In the genomic region with DNA sequence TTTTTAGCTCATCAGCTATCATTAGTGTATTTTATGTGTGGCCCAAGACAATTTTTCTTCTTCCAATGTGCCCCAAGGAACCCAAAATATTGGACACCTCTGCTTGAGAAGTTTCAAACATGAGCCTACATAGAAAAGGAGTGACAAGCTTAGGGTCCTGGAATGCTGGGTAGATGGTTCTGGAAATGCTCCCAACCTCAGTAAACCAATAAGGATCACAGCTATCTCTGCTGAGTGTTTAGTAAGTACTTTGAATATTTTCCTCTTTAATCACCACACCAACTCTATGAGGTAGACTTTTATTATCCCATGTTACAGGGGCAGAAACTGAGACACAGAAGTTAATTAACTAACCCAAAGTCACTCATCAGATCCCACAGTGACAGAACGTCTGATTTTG, we compare ENCODE assay signal across 28 cellular contexts.
"Had no signal": no experiment of that assay in that cellular context is flagged by ENCODE, and none has a peak within 500 bp of the region (broad histone marks: within the 10 kb centered on the region; RNA-seq: fewer than 3 reads in every experiment).

No MANE protein-coding gene starts in this region.

- H3K4me3 ChIP-seq: MG63, SJSA1 had no signal

- H3K27me3 ChIP-seq: MG63, SJSA1 had no signal

- H3K36me3 ChIP-seq: MG63, SJSA1 had no signal

- DNase-seq: activated B cell treated with CpG ODN at 0.5 μM for 24 hours; activated CD4-positive, alpha-beta memory T cell treated with anti-CD3 and anti-CD28 coated beads, Interleukin-2, amount 10 ng/mL, durations not matched to agents 7 days and 5 days; activated CD4-positive, alpha-beta T cell treated with anti-CD3 and anti-CD28 coated beads for 1 hour; activated CD4-positive, alpha-beta T cell treated with anti-CD3 and anti-CD28 coated beads for 48 hours; activated CD8-positive, alpha-beta memory T cell treated with anti-CD3 and anti-CD28 coated beads for 24 hours; activated CD8-positive, alpha-beta memory T cell treated with anti-CD3 and anti-CD28 coated beads, Interleukin-2, amount 10 ng/mL, durations not matched to agents 7 days and 5 days; activated CD8-positive, alpha-beta memory T cell treated with anti-CD3 and anti-CD28 coated beads, Interleukin-2, amount 50 U/mL, for 48 hours; activated effector memory CD4-positive, alpha-beta T cell treated with Interleukin-2 at 50 U/mL for 16 hours; activated naive CD4-positive, alpha-beta T cell treated with anti-CD3 and anti-CD28 coated beads, Interleukin-2, amount 10 ng/mL, durations not matched to agents 7 days and 5 days; activated naive CD8-positive, alpha-beta T cell treated with anti-CD3 and anti-CD28 coated beads, Interleukin-2, amount 50 U/mL, for 24 hours; activated T-cell treated with anti-CD3 and anti-CD28 coated beads, Interleukin-2, amount 50 U/mL, for 48 hours; anterior cingulate cortex; Kasumi-1; MG63; NCI-H1048; NCI-H1105 treated with DMSO at 0.1 percent for 48 hours; NCI-H1436; NCI-H1694; NCI-H1930; NCI-H2081 treated with DMSO at 0.1 percent for 48 hours; NCI-H345; NCI-H524 treated with DMSO at 0.1 percent for 48 hours; SHP77 treated with DMSO at 0.1 percent for 48 hours; SW 1271; T-helper 1 cell; T-helper 2 cell; T-helper 9 cell had no signal
